ENCODE assay signal across 1 cellular context in genomic region chr10:42638053-42638820, GRCh38.
TF ChIP-seq lines count a peak whose summit lies in the region.

TSS of gene ZNF33B (minus strand) at chr10:42638570. CDS start at chr10:42636928, 1,642 bp downstream.

TF ChIP-seq in HEK293, 187 proteins besides CTCF, POLR2A, EP300 and RAD21 (continued from another document and continues in another):
- TF ChIP-seq, protein P1, sequence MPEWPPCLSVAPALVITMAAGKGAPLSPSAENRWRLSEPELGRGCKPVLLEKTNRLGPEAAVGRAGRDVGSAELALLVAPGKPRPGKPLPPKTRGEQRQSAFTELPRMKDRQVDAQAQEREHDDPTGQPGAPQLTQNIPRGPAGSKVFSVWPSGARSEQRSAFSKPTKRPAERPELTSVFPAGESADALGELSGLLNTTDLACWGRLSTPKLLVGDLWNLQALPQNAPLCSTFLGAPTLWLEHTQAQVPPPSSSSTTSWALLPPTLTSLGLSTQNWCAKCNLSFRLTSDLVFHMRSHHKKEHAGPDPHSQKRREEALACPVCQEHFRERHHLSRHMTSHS (tag by site-specific recombination; IDR thresholded peaks at IDR 0.05) = no peak
- TF ChIP-seq ZFP3 (tag by site-specific recombination; IDR thresholded peaks at IDR 0.05; ENCODE audit: low read depth) = no peak
- TF ChIP-seq ZNF830 (tag by site-specific recombination; IDR thresholded peaks at IDR 0.05; ENCODE audit: low read depth) = no peak
- peak; percentile 57; the same call in 1 of the 2 replicates for TF ChIP-seq SP3 (tag by site-specific recombination; IDR thresholded peaks at IDR 0.05)
- TF ChIP-seq, protein P2, sequence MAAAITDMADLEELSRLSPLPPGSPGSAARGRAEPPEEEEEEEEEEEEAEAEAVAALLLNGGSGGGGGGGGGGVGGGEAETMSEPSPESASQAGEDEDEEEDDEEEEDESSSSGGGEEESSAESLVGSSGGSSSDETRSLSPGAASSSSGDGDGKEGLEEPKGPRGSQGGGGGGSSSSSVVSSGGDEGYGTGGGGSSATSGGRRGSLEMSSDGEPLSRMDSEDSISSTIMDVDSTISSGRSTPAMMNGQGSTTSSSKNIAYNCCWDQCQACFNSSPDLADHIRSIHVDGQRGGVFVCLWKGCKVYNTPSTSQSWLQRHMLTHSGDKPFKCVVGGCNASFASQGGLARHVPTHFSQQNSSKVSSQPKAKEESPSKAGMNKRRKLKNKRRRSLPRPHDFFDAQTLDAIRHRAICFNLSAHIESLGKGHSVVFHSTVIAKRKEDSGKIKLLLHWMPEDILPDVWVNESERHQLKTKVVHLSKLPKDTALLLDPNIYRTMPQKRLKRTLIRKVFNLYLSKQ (tag by site-specific recombination; IDR thresholded peaks at IDR 0.05; ENCODE audit: borderline replicate concordance) = no peak
- no peak for TF ChIP-seq ZNF37A (tag by site-specific recombination; IDR thresholded peaks at IDR 0.05)
- peak; percentile 32; the same call in 1 of the 2 replicates for TF ChIP-seq ZNF660 (tag by site-specific recombination; IDR thresholded peaks at IDR 0.05)
- TF ChIP-seq OSR2 (tag by site-specific recombination; IDR thresholded peaks at IDR 0.05) = no peak
- no peak for TF ChIP-seq ZNF211 (tag by site-specific recombination; IDR thresholded peaks at IDR 0.05; ENCODE audit: low read depth)
- no peak for TF ChIP-seq PRDM2 (tag by site-specific recombination; IDR thresholded peaks at IDR 0.05; ENCODE audit: borderline replicate concordance)
- no peak for TF ChIP-seq ZNF354C (tag by site-specific recombination; IDR thresholded peaks at IDR 0.05; ENCODE audit: borderline replicate concordance, low read depth)
- TF ChIP-seq ZBTB20 (tag by site-specific recombination; IDR thresholded peaks at IDR 0.05) = peak; percentile 94
- TF ChIP-seq KLF1 (tag by site-specific recombination; IDR thresholded peaks at IDR 0.05) = peak; percentile 95
- TF ChIP-seq ZNF791 (tag by site-specific recombination; IDR thresholded peaks at IDR 0.05) = no peak
- TF ChIP-seq, protein P3, sequence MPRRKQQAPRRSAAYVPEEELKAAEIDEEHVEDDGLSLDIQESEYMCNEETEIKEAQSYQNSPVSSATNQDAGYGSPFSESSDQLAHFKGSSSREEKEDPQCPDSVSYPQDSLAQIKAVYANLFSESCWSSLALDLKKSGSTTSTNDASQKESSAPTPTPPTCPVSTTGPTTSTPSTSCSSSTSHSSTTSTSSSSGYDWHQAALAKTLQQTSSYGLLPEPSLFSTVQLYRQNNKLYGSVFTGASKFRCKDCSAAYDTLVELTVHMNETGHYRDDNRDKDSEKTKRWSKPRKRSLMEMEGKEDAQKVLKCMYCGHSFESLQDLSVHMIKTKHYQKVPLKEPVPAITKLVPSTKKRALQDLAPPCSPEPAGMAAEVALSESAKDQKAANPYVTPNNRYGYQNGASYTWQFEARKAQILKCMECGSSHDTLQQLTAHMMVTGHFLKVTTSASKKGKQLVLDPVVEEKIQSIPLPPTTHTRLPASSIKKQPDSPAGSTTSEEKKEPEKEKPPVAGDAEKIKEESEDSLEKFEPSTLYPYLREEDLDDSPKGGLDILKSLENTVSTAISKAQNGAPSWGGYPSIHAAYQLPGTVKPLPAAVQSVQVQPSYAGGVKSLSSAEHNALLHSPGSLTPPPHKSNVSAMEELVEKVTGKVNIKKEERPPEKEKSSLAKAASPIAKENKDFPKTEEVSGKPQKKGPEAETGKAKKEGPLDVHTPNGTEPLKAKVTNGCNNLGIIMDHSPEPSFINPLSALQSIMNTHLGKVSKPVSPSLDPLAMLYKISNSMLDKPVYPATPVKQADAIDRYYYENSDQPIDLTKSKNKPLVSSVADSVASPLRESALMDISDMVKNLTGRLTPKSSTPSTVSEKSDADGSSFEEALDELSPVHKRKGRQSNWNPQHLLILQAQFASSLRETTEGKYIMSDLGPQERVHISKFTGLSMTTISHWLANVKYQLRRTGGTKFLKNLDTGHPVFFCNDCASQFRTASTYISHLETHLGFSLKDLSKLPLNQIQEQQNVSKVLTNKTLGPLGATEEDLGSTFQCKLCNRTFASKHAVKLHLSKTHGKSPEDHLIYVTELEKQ (tag by site-specific recombination; IDR thresholded peaks at IDR 0.05; ENCODE audit: borderline replicate concordance) = no peak
- TF ChIP-seq ZNF677 (tag by site-specific recombination; IDR thresholded peaks at IDR 0.05) = no peak
- peak; percentile 89 for TF ChIP-seq ZBTB17 (tag by site-specific recombination; IDR thresholded peaks at IDR 0.05)
- TF ChIP-seq ZNF701 (tag by site-specific recombination; IDR thresholded peaks at IDR 0.05) = no peak
- TF ChIP-seq ZNF707 (tag by site-specific recombination; IDR thresholded peaks at IDR 0.05) = no peak
- TF ChIP-seq, protein P4, sequence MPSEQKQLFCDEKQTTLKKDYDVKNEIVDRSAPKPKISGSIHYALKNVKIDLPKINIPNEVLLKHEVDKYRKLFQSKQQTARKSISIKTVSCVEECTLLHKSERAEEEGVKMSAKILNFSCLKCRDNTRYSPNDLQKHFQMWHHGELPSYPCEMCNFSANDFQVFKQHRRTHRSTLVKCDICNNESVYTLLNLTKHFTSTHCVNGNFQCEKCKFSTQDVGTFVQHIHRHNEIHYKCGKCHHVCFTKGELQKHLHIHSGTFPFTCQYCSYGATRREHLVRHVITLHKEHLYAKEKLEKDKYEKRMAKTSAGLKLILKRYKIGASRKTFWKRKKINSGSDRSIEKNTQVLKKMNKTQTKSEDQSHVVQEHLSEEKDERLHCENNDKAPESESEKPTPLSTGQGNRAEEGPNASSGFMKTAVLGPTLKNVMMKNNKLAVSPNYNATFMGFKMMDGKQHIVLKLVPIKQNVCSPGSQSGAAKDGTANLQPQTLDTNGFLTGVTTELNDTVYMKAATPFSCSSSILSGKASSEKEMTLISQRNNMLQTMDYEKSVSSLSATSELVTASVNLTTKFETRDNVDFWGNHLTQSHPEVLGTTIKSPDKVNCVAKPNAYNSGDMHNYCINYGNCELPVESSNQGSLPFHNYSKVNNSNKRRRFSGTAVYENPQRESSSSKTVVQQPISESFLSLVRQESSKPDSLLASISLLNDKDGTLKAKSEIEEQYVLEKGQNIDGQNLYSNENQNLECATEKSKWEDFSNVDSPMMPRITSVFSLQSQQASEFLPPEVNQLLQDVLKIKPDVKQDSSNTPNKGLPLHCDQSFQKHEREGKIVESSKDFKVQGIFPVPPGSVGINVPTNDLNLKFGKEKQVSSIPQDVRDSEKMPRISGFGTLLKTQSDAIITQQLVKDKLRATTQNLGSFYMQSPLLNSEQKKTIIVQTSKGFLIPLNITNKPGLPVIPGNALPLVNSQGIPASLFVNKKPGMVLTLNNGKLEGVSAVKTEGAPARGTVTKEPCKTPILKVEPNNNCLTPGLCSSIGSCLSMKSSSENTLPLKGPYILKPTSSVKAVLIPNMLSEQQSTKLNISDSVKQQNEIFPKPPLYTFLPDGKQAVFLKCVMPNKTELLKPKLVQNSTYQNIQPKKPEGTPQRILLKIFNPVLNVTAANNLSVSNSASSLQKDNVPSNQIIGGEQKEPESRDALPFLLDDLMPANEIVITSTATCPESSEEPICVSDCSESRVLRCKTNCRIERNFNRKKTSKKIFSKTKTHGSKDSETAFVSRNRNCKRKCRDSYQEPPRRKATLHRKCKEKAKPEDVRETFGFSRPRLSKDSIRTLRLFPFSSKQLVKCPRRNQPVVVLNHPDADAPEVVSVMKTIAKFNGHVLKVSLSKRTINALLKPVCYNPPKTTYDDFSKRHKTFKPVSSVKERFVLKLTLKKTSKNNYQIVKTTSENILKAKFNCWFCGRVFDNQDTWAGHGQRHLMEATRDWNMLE (tag by site-specific recombination; conservative IDR thresholded peaks at IDR 0.05; ENCODE audit: low read depth) = no peak; the same call in 1 of the 2 replicates
- no peak for TF ChIP-seq ZNF777 (tag by site-specific recombination; IDR thresholded peaks at IDR 0.05; ENCODE audit: borderline replicate concordance)
- no peak for TF ChIP-seq ZNF558 (tag by site-specific recombination; IDR thresholded peaks at IDR 0.05)
- TF ChIP-seq GLIS2 (tag by site-specific recombination; IDR thresholded peaks at IDR 0.05) = peak; percentile 86
- no peak for TF ChIP-seq ZNF514 (tag by site-specific recombination; IDR thresholded peaks at IDR 0.05)
- peak; percentile 91 for TF ChIP-seq PRDM4 (tag by site-specific recombination; IDR thresholded peaks at IDR 0.05)
- no peak for TF ChIP-seq ZNF513 (tag by site-specific recombination; IDR thresholded peaks at IDR 0.05)
- no peak for TF ChIP-seq ZNF140 (tag by site-specific recombination; IDR thresholded peaks at IDR 0.05)
- peak; percentile 94 for TF ChIP-seq ZBTB48 (tag by site-specific recombination; IDR thresholded peaks at IDR 0.05)
- TF ChIP-seq ZNF585B (tag by site-specific recombination; IDR thresholded peaks at IDR 0.05) = no peak
- no peak for TF ChIP-seq ZNF239 (tag by site-specific recombination; IDR thresholded peaks at IDR 0.05)
- no peak for TF ChIP-seq ZNF23 (tag by site-specific recombination; IDR thresholded peaks at IDR 0.05; ENCODE audit: borderline replicate concordance)
- TF ChIP-seq ZNF654 (tag by site-specific recombination; IDR thresholded peaks at IDR 0.05; ENCODE audit: low read depth) = no peak
- no peak for TF ChIP-seq ZSCAN16 (tag by site-specific recombination; IDR thresholded peaks at IDR 0.05)
- TF ChIP-seq, protein P5, sequence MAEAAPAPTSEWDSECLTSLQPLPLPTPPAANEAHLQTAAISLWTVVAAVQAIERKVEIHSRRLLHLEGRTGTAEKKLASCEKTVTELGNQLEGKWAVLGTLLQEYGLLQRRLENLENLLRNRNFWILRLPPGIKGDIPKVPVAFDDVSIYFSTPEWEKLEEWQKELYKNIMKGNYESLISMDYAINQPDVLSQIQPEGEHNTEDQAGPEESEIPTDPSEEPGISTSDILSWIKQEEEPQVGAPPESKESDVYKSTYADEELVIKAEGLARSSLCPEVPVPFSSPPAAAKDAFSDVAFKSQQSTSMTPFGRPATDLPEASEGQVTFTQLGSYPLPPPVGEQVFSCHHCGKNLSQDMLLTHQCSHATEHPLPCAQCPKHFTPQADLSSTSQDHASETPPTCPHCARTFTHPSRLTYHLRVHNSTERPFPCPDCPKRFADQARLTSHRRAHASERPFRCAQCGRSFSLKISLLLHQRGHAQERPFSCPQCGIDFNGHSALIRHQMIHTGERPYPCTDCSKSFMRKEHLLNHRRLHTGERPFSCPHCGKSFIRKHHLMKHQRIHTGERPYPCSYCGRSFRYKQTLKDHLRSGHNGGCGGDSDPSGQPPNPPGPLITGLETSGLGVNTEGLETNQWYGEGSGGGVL (tag by site-specific recombination; IDR thresholded peaks at IDR 0.05) = no peak
- no peak for TF ChIP-seq ZNF560 (tag by site-specific recombination; IDR thresholded peaks at IDR 0.05; ENCODE audit: borderline replicate concordance)
